Comparison of ENCODE assay signal across 9 cellular contexts in the genomic region with DNA sequence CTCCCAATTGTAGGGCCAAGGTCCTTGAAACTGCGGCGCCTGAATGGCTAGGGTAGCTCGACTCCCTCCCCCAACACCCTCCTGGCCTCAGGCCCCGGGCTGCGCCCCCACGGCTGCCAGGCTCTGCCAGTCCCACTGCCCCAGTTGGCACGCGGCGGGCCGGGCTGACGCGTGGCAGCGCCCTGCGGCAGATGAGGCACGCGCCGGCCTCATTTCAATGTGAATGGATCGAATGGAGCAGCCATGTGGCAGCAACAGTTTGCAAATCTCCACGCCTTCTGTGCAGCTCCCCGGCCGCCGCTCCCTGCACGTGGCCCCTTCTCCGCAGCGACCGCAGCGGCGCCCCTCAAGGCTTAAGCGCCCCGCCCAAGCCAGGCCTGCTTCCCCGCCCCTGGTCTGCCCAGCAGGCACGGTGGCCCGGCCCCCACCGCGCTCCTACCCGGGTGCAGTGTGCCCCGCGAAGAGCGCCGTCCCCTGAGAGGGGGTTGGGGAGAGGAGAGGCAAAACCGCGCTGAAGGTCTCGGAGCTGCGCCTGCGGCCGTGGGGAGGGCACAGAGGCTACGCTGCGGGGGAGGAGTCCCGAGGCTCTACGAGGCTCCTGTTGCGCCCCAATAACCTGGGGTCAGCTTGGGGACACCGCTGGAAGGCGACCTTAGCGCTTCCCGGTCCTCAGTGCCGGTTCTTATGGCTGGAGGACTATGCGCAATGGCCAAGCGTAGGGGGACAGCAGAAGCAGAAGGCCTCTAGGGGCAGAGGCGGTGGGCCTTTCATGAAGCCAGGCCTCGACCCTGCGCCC. TPM values are rescaled to one million over a fixed set of nuclear protein-coding genes. Genes with fewer than 3 reads are reported as not detected.
DNase-seq lines count a peak whose midpoint lies in the region; ATAC-seq, FAIRE-seq and TF ChIP-seq lines count a peak whose summit lies in the region.
"Had no signal": no experiment of that assay in that cellular context is flagged by ENCODE, and none has a peak within 500 bp of the region (broad histone marks: within the 10 kb centered on the region; RNA-seq: fewer than 3 reads in every experiment).

No MANE protein-coding gene starts in this region.

- ATAC-seq in heart right ventricle (no peak), Right ventricle myocardium superior (ENCODE audit: poor library complexity) (no peak), HG03095 (IDR thresholded peaks at IDR 0.05; ENCODE audit: unreplicated experiment) (no peak)
- peak; percentile 27 for ATAC-seq in activated naive CD8-positive, alpha-beta T cell treated with anti-CD3 and anti-CD28 coated beads, Interleukin-2, amount 10 ng/mL, durations not matched to agents 7 days and 5 days (ENCODE audit: low read depth)

- H2AFZ ChIP-seq in keratinocyte (ENCODE audit: control insufficient read depth, low read length), result no peak overlapping the region

- no peak overlapping the region for H3K27ac Mint-ChIP-seq in activated naive CD8-positive, alpha-beta T cell treated with anti-CD3 and anti-CD28 coated beads, Interleukin-2, amount 10 ng/mL, durations not matched to agents 7 days and 5 days

- H3K79me2 ChIP-seq in keratinocyte (ENCODE audit: control insufficient read depth, insufficient read depth, low read length), result no peaks in the 10 kb centered on the region

- H3K4me2 ChIP-seq in keratinocyte (ENCODE audit: control insufficient read depth, extremely low read depth, insufficient read depth, low read depth, low read length), result peak overlapping the region; percentile 67

- FAIRE-seq in keratinocyte (lab: Jason Lieb, UNC), result no peak

- H3K36me3 Mint-ChIP-seq in activated naive CD8-positive, alpha-beta T cell treated with anti-CD3 and anti-CD28 coated beads, Interleukin-2, amount 10 ng/mL, durations not matched to agents 7 days and 5 days, result no peaks in the 10 kb centered on the region

- dilution Hi-C loops in keratinocyte (cut with MboI; ENCODE audit: extremely low pct_ligation_motif_present, low sequenced_read_pairs), result no loop called here

- peaks cover 15 to 63% (median 54%) of the 10 kb centered on the region in 9 donors for H3K4me1 ChIP-seq in heart right ventricle
- H3K4me1 ChIP-seq in keratinocyte (ENCODE audit: control insufficient read depth, extremely low read depth, insufficient read depth, low read length), result peaks cover 19% of the 10 kb centered on the region
- peaks cover 32% of the 10 kb centered on the region for H3K4me1 ChIP-seq in thymus (ENCODE audit: control insufficient read depth, insufficient read depth, low read length)

- DNase-seq in heart right ventricle (no peak), Right ventricle myocardium superior (no peak), keratinocyte (ENCODE audit: low read depth, low spot score) (no peak), DMS 273 treated with DMSO at 0.1 percent for 48 hours (lab: John Stamatoyannopoulos, UW) (no peak), HuH-7 (ENCODE audit: low spot score) (no peak)
- DNase-seq in activated naive CD8-positive, alpha-beta T cell treated with anti-CD3 and anti-CD28 coated beads, Interleukin-2, amount 10 ng/mL, durations not matched to agents 7 days and 5 days, result peak; percentile 55

- H3K9me3 ChIP-seq in heart right ventricle, result no peaks in the 10 kb centered on the region
- no peaks in the 10 kb centered on the region for H3K9me3 ChIP-seq in keratinocyte (ENCODE audit: control insufficient read depth, low read depth, low read length)
- no peaks in the 10 kb centered on the region for H3K9me3 ChIP-seq in thymus (ENCODE audit: control insufficient read depth)
- H3K9me3 ChIP-seq: SJSA1 had no signal

- peaks cover 19% of the 10 kb centered on the region for H3K4me1 Mint-ChIP-seq in activated naive CD8-positive, alpha-beta T cell treated with anti-CD3 and anti-CD28 coated beads, Interleukin-2, amount 10 ng/mL, durations not matched to agents 7 days and 5 days

- peaks cover 66% of the 10 kb centered on the region for H3K27me3 Mint-ChIP-seq in activated naive CD8-positive, alpha-beta T cell treated with anti-CD3 and anti-CD28 coated beads, Interleukin-2, amount 10 ng/mL, durations not matched to agents 7 days and 5 days

- peak overlapping the region in 6 of 10 donors; percentile 14 to 96 (median 27) for H3K4me3 ChIP-seq in heart right ventricle
- H3K4me3 ChIP-seq in keratinocyte (ENCODE audit: control insufficient read depth in 2 of 3, extremely low read depth in 1 of 3, insufficient read depth in 2 of 3, low read depth in 1 of 3, low read length in 3 of 3), result peak overlapping the region in 2 of 3 experiments; percentile 42 to 44
- H3K4me3 ChIP-seq in thymus (ENCODE audit: low read length), result peak overlapping the region; percentile 30
- H3K4me3 ChIP-seq: SJSA1 had no signal

- H3K27ac ChIP-seq in heart right ventricle, result no peak overlapping the region
- H3K27ac ChIP-seq in keratinocyte (ENCODE audit: control insufficient read depth, insufficient read depth, low read length), result no peak overlapping the region
- no peak overlapping the region for H3K27ac ChIP-seq in thymus (ENCODE audit: low read depth)
- H3K27ac ChIP-seq: SJSA1 had no signal

- intact Hi-C loops in heart right ventricle (cut with DNase I) (no loop called here), Right ventricle myocardium superior (cut with DNase I) (no loop called here)

- POLR2A ChIA-PET in activated naive CD8-positive, alpha-beta T cell treated with anti-CD3 and anti-CD28 coated beads, Interleukin-2, amount 10 ng/mL, durations not matched to agents 7 days and 5 days (lab: Charles Lee), result interaction anchor here (2.8 kb wide), 1 partner anchor 15 kb away, joined by 11 read pairs; no protein-coding TSS in a partner anchor

- no peaks in the 10 kb centered on the region for H3K9me1 ChIP-seq in keratinocyte (ENCODE audit: control insufficient read depth, extremely low read depth, insufficient read depth, low read length)

- H3K9ac ChIP-seq in keratinocyte (ENCODE audit: control insufficient read depth, extremely low read depth, insufficient read depth, low read length), result no peak overlapping the region

- H3K4me3 Mint-ChIP-seq in activated naive CD8-positive, alpha-beta T cell treated with anti-CD3 and anti-CD28 coated beads, Interleukin-2, amount 10 ng/mL, durations not matched to agents 7 days and 5 days, result peak overlapping the region; percentile 19

- H3K27me3 ChIP-seq in heart right ventricle (peaks cover 5 to 71% (median 33%) of the 10 kb centered on the region in 7 donors), keratinocyte (ENCODE audit: control insufficient read depth, extremely low read depth, insufficient read depth, low read length) (peaks cover 73% of the 10 kb centered on the region), thymus (ENCODE audit: control insufficient read depth, insufficient read depth) (peaks cover 66% of the 10 kb centered on the region)

- no peak for TF ChIP-seq CTCF in heart right ventricle (IDR thresholded peaks at IDR 0.05)
- no peak for TF ChIP-seq CTCF in keratinocyte (optimal IDR thresholded peaks at IDR 0.05 in 1 of 3, IDR thresholded peaks at IDR 0.05 in 1 of 3, conservative IDR thresholded peaks at IDR 0.05 in 1 of 3; ENCODE audit: extremely low read depth in 1 of 3, insufficient read depth in 2 of 3, low read length in 3 of 3)

- H3K36me3 ChIP-seq in heart right ventricle (peaks cover 0 to 3% (median 0%) of the 10 kb centered on the region in 9 donors), keratinocyte (ENCODE audit: control insufficient read depth in 2 of 2, extremely low read depth in 1 of 2, insufficient read depth in 2 of 2, low read length in 2 of 2) (no peaks in the 10 kb centered on the region), thymus (ENCODE audit: control insufficient read depth, insufficient read depth) (no peaks in the 10 kb centered on the region)
- H3K36me3 ChIP-seq: SJSA1 had no signal

- H3K9me3 Mint-ChIP-seq in activated naive CD8-positive, alpha-beta T cell treated with anti-CD3 and anti-CD28 coated beads, Interleukin-2, amount 10 ng/mL, durations not matched to agents 7 days and 5 days, result no peaks in the 10 kb centered on the region

- no peaks in the 10 kb centered on the region for H4K20me1 ChIP-seq in keratinocyte (ENCODE audit: control insufficient read depth, extremely low read depth, insufficient read depth, low read length)

- WGBS in heart right ventricle, 2 donors, result 21 to 24% methylated on average over 61 of the region's 61 CpGs
- WGBS in thymus, result 3% methylated on average over 61 of the region's 61 CpGs

RNA-seq across cellular contexts. Expression of a gene that starts 3.1 kb away (rescaled TPM):
- total RNA-seq in heart right ventricle (10 to 100 TPM in 8 of 10 donors, 1 to 10 TPM in 2; 6.5 to 24.8 (median 16.6) TPM), Right ventricle myocardium superior (10.7 TPM)
- polyA plus RNA-seq in heart right ventricle (10 to 100 TPM in 1 of 2 donors, 1 to 10 TPM in 1; 8.7 to 10.2 TPM), keratinocyte (not detected in 3 replicates), thymus (5.9 TPM)
- under 1 TPM in 1 of 2 experiments, not detected in 1; 0.11 TPM for total RNA-seq in activated naive CD8-positive, alpha-beta T cell treated with anti-CD3 and anti-CD28 coated beads, Interleukin-2, amount 10 ng/mL, durations not matched to agents 7 days and 5 days
- polyA plus RNA-seq in keratinocyte (2011; ENCODE audit: low read depth), result not detected
- polyA plus RNA-seq in keratinocyte (2011; cell fraction: cytosol; rRNA removed), result not detected in 2 replicates
- polyA plus RNA-seq in keratinocyte (2011; cell fraction: nucleus; rRNA removed), result 0.15 TPM in 1 of 2 replicates, not detected in the other
- polyA plus RNA-seq in keratinocyte (2012; ENCODE audit: low replicate concordance), result 0.07 TPM in 1 of 2 replicates, not detected in the other
- not detected in 3 replicates for polyA minus RNA-seq in keratinocyte
- not detected for polyA minus RNA-seq in keratinocyte (2011; cell fraction: cytosol; rRNA and poly(A)+ RNA removed)
- polyA minus RNA-seq in keratinocyte (2011; cell fraction: nucleus; rRNA and poly(A)+ RNA removed), result not detected in 2 replicates
- total RNA-seq: SJSA1 had no signal

RNA-seq across cellular contexts. Expression of a gene that starts 27.2 kb away (rescaled TPM):
- total RNA-seq in heart right ventricle, result 1 to 10 TPM in 7 of 10 donors, under 1 TPM in 3; 0.31 to 4.8 (median 1.7) TPM
- 1 to 10 TPM; 1.7 to 7.6 TPM for polyA plus RNA-seq in heart right ventricle
- 0.46 TPM for total RNA-seq in Right ventricle myocardium superior
- total RNA-seq in activated naive CD8-positive, alpha-beta T cell treated with anti-CD3 and anti-CD28 coated beads, Interleukin-2, amount 10 ng/mL, durations not matched to agents 7 days and 5 days, result 10 to 100 TPM; 13.9 to 14.1 TPM
- 6.4 to 7.2 TPM (median 6.9 TPM) in 3 replicates for polyA plus RNA-seq in keratinocyte
- 8.1 TPM for polyA plus RNA-seq in keratinocyte (2011; ENCODE audit: low read depth)
- 6.5 and 7.4 TPM in 2 replicates for polyA plus RNA-seq in keratinocyte (2011; cell fraction: cytosol; rRNA removed)
- 12.4 and 12.8 TPM in 2 replicates for polyA plus RNA-seq in keratinocyte (2011; cell fraction: nucleus; rRNA removed)
- polyA plus RNA-seq in keratinocyte (2012; ENCODE audit: low replicate concordance), result 5.7 and 41.9 TPM in 2 replicates
- polyA minus RNA-seq in keratinocyte, result 3.6 to 4.4 TPM (median 4.1 TPM) in 3 replicates
- 15.9 TPM for polyA minus RNA-seq in keratinocyte (2011; cell fraction: cytosol; rRNA and poly(A)+ RNA removed)
- polyA minus RNA-seq in keratinocyte (2011; cell fraction: nucleus; rRNA and poly(A)+ RNA removed), result 7.1 and 11.8 TPM in 2 replicates
- polyA plus RNA-seq in thymus, result 1.9 TPM

RNA-seq across cellular contexts. Expression of a gene that starts 31.8 kb away (rescaled TPM):
- total RNA-seq in heart right ventricle (10 to 100 TPM; 16.0 to 25.0 (median 21.5) TPM), Right ventricle myocardium superior (18.4 TPM)
- polyA plus RNA-seq in heart right ventricle (10 to 100 TPM; 10.5 to 12.2 TPM), keratinocyte (11.6 to 21.1 TPM (median 18.2 TPM) in 3 replicates), thymus (10.3 TPM)
- 10 to 100 TPM; 20.1 to 21.2 TPM for total RNA-seq in activated naive CD8-positive, alpha-beta T cell treated with anti-CD3 and anti-CD28 coated beads, Interleukin-2, amount 10 ng/mL, durations not matched to agents 7 days and 5 days
- 5.7 TPM for polyA plus RNA-seq in keratinocyte (2011; ENCODE audit: low read depth)
- polyA plus RNA-seq in keratinocyte (2011; cell fraction: cytosol; rRNA removed), result 9.4 and 15.1 TPM in 2 replicates
- polyA plus RNA-seq in keratinocyte (2011; cell fraction: nucleus; rRNA removed), result 29.3 and 35.6 TPM in 2 replicates
- polyA plus RNA-seq in keratinocyte (2012; ENCODE audit: low replicate concordance), result 14.4 and 20.6 TPM in 2 replicates
- 41.6 to 68.4 TPM (median 60.3 TPM) in 3 replicates for polyA minus RNA-seq in keratinocyte
- polyA minus RNA-seq in keratinocyte (2011; cell fraction: cytosol; rRNA and poly(A)+ RNA removed), result 44.7 TPM
- polyA minus RNA-seq in keratinocyte (2011; cell fraction: nucleus; rRNA and poly(A)+ RNA removed), result 59.2 and 60.0 TPM in 2 replicates

RNA-seq across cellular contexts. Expression of a gene that starts 52.0 kb away (rescaled TPM):
- not detected for total RNA-seq in heart right ventricle
- polyA plus RNA-seq in heart right ventricle, result under 1 TPM in 1 of 2 donors, not detected in 1; 0.03 TPM
- total RNA-seq in Right ventricle myocardium superior, result not detected
- not detected for total RNA-seq in activated naive CD8-positive, alpha-beta T cell treated with anti-CD3 and anti-CD28 coated beads, Interleukin-2, amount 10 ng/mL, durations not matched to agents 7 days and 5 days
- polyA plus RNA-seq in keratinocyte, result 1.2 to 12.1 TPM (median 7.1 TPM) in 3 replicates
- polyA plus RNA-seq in keratinocyte (2011; ENCODE audit: low read depth), result 15.0 TPM
- polyA plus RNA-seq in keratinocyte (2011; cell fraction: cytosol; rRNA removed), result 3.3 and 7.6 TPM in 2 replicates
- polyA plus RNA-seq in keratinocyte (2011; cell fraction: nucleus; rRNA removed), result 28.3 and 31.0 TPM in 2 replicates
- 1.2 and 28.5 TPM in 2 replicates for polyA plus RNA-seq in keratinocyte (2012; ENCODE audit: low replicate concordance)
- polyA minus RNA-seq in keratinocyte, result 0.89 to 4.5 TPM (median 3.4 TPM) in 3 replicates
- polyA minus RNA-seq in keratinocyte (2011; cell fraction: cytosol; rRNA and poly(A)+ RNA removed), result 5.8 TPM
- polyA minus RNA-seq in keratinocyte (2011; cell fraction: nucleus; rRNA and poly(A)+ RNA removed), result 12.0 and 15.2 TPM in 2 replicates
- polyA plus RNA-seq in thymus, result 15.3 TPM
- total RNA-seq: SJSA1 had no signal

Comparison
In these comparisons a context has a peak if more than half of its experiments do, and no peak if none do; other contexts are left out.
1. RNA of a gene that starts 3.1 kb away (total RNA-seq): 6.5 to 24.8 TPM in heart right ventricle and 10.7 TPM in Right ventricle myocardium superior (single experiment); 0.11 TPM in activated naive CD8-positive, alpha-beta T cell treated with anti-CD3 and anti-CD28 coated beads, Interleukin-2, amount 10 ng/mL, durations not matched to agents 7 days and 5 days; every median in the first group is over 4 times any median in the second.
2. Peak in every context shown above with its lines, with median percentiles within 50 percentile points of each other: H3K4me3 ChIP-seq.